In the genomic region with DNA sequence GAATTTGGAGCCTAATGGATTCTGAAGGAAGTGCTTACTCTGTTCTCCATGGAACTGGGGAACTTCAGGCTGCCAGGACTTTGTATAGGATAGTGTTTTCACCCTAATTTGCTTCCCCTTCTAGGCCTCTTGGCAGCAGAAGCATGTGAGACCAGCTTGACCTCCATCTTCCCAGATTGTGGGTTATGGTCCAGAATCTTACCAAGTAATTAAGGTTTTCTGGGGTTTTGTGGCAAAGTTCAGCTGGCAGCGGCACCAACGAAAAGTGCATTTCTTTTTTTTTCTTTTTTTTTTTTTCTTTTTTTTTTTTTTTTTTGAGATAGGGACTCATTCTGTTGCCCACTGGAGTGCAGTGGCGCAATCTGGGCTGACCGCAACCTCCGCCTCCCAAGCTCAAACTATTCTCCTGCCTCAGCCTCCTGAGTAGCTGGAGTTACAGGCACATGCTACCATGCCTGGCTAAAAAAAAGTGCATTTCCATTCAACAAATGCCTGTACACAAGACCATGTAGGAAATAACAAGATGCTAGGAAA, we compare ENCODE assay signal across 29 cellular contexts. TPM values are rescaled to one million over a fixed set of nuclear protein-coding genes. Genes with fewer than 3 reads are reported as not detected.
"Had no signal": no experiment of that assay in that cellular context is flagged by ENCODE, and none has a peak within 500 bp of the region (broad histone marks: within the 10 kb centered on the region; RNA-seq: fewer than 3 reads in every experiment).

No MANE protein-coding gene starts in this region.

- DNase-seq: activated CD4-positive, alpha-beta memory T cell treated with anti-CD3 and anti-CD28 coated beads for 36 hours; activated CD4-positive, alpha-beta T cell treated with anti-CD3 and anti-CD28 coated beads for 36 hours; activated CD4-positive, alpha-beta T cell treated with anti-CD3 and anti-CD28 coated beads, Interleukin-2, amount 10 ng/mL, durations not matched to agents 24 days and 14 days; activated CD4-positive, CD25-positive, alpha-beta regulatory T cell; activated CD4-positive, CD25-positive, alpha-beta regulatory T cell treated with anti-CD3 and anti-CD28 coated beads, Interleukin-2, amount 50 U/mL, for 72 hours; activated CD8-positive, alpha-beta memory T cell treated with anti-CD3 and anti-CD28 coated beads, Interleukin-2, amount 10 ng/mL, durations not matched to agents 7 days and 5 days; activated CD8-positive, alpha-beta memory T cell treated with anti-CD3 and anti-CD28 coated beads, Interleukin-2, amount 50 U/mL, for 4 hours; activated CD8-positive, alpha-beta T cell treated with anti-CD3 and anti-CD28 coated beads, Interleukin-2, amount 10 ng/mL, durations not matched to agents 7 days and 5 days; activated gamma-delta T cell; activated naive CD4-positive, alpha-beta T cell; activated naive CD4-positive, alpha-beta T cell treated with anti-CD3 and anti-CD28 coated beads, Interleukin-2, amount 10 ng/mL, durations not matched to agents 7 days and 5 days; activated naive CD8-positive, alpha-beta T cell treated with anti-CD3 and anti-CD28 coated beads, Interleukin-2, amount 10 ng/mL, durations not matched to agents 7 days and 5 days; activated T-cell treated with anti-CD3 and anti-CD28 coated beads, Interleukin-2, amount 50 U/mL, for 1 hour; activated T-cell treated with anti-CD3 and anti-CD28 coated beads, Interleukin-2, amount 50 U/mL, for 48 hours; brain microvascular endothelial cell; dorsolateral prefrontal cortex; effector memory CD4-positive, alpha-beta T cell; endodermal cell; head of caudate nucleus; T-helper 2 cell had no signal

- FAIRE-seq: bronchial epithelial cell, frontal cortex had no signal

- ATAC-seq: activated CD4-positive, alpha-beta T cell treated with anti-CD3 and anti-CD28 coated beads for 36 hours; activated CD8-positive, alpha-beta memory T cell treated with anti-CD3 and anti-CD28 coated beads, Interleukin-2, amount 10 ng/mL, durations not matched to agents 7 days and 5 days; activated CD8-positive, alpha-beta T cell treated with anti-CD3 and anti-CD28 coated beads, Interleukin-2, amount 10 ng/mL, durations not matched to agents 7 days and 5 days; activated naive CD4-positive, alpha-beta T cell treated with anti-CD3 and anti-CD28 coated beads, Interleukin-2, amount 50 U/mL, for 72 hours; esophagus mucosa had no signal

- H3K4me3 ChIP-seq: ascending aorta, coronary artery, dorsolateral prefrontal cortex had no signal

- H3K27ac ChIP-seq: ascending aorta, brain microvascular endothelial cell, coronary artery had no signal

- H3K9me3 ChIP-seq: ascending aorta had no signal

- H3K27me3 ChIP-seq: ascending aorta, brain microvascular endothelial cell, dorsolateral prefrontal cortex had no signal

- H3K4me1 Mint-ChIP-seq: endodermal cell had no signal

- H3K9me3 Mint-ChIP-seq: activated CD4-positive, alpha-beta memory T cell treated with anti-CD3 and anti-CD28 coated beads for 36 hours; activated CD4-positive, alpha-beta T cell treated with anti-CD3 and anti-CD28 coated beads, Interleukin-2, amount 10 ng/mL, durations not matched to agents 24 days and 14 days; activated naive CD4-positive, alpha-beta T cell treated with anti-CD3 and anti-CD28 coated beads, Interleukin-2, amount 10 ng/mL, durations not matched to agents 7 days and 5 days; activated naive CD4-positive, alpha-beta T cell treated with anti-CD3 and anti-CD28 coated beads, Interleukin-2, amount 50 U/mL, for 72 hours; activated naive CD8-positive, alpha-beta T cell treated with anti-CD3 and anti-CD28 coated beads, Interleukin-2, amount 10 ng/mL, durations not matched to agents 7 days and 5 days; central memory CD8-positive, alpha-beta T cell; dendritic cell treated with granulocyte-macrophage colony-stimulating factor and Interleukin-4, amounts not matched to agents 40 ng/mL and 50 ng/mL, for 4 days; endodermal cell had no signal

- H3K27ac Mint-ChIP-seq: activated CD4-positive, alpha-beta memory T cell treated with anti-CD3 and anti-CD28 coated beads for 36 hours; activated CD4-positive, alpha-beta T cell treated with anti-CD3 and anti-CD28 coated beads for 36 hours; activated CD4-positive, alpha-beta T cell treated with anti-CD3 and anti-CD28 coated beads, Interleukin-2, amount 10 ng/mL, durations not matched to agents 24 days and 14 days; activated CD8-positive, alpha-beta memory T cell treated with anti-CD3 and anti-CD28 coated beads, Interleukin-2, amount 10 ng/mL, durations not matched to agents 7 days and 5 days; activated CD8-positive, alpha-beta T cell treated with anti-CD3 and anti-CD28 coated beads, Interleukin-2, amount 10 ng/mL, durations not matched to agents 7 days and 5 days; activated naive CD4-positive, alpha-beta T cell treated with anti-CD3 and anti-CD28 coated beads, Interleukin-2, amount 10 ng/mL, durations not matched to agents 7 days and 5 days; activated naive CD4-positive, alpha-beta T cell treated with anti-CD3 and anti-CD28 coated beads, Interleukin-2, amount 50 U/mL, for 72 hours; activated naive CD8-positive, alpha-beta T cell treated with anti-CD3 and anti-CD28 coated beads, Interleukin-2, amount 10 ng/mL, durations not matched to agents 7 days and 5 days; dendritic cell treated with granulocyte-macrophage colony-stimulating factor and Interleukin-4, amounts not matched to agents 40 ng/mL and 50 ng/mL, for 4 days; endodermal cell had no signal

- H3K4me3 Mint-ChIP-seq: activated CD4-positive, alpha-beta memory T cell treated with anti-CD3 and anti-CD28 coated beads for 36 hours; activated CD4-positive, alpha-beta T cell treated with anti-CD3 and anti-CD28 coated beads for 36 hours; activated CD4-positive, alpha-beta T cell treated with anti-CD3 and anti-CD28 coated beads, Interleukin-2, amount 10 ng/mL, durations not matched to agents 24 days and 14 days; activated CD8-positive, alpha-beta memory T cell treated with anti-CD3 and anti-CD28 coated beads, Interleukin-2, amount 10 ng/mL, durations not matched to agents 7 days and 5 days; activated CD8-positive, alpha-beta T cell treated with anti-CD3 and anti-CD28 coated beads, Interleukin-2, amount 10 ng/mL, durations not matched to agents 7 days and 5 days; activated naive CD4-positive, alpha-beta T cell treated with anti-CD3 and anti-CD28 coated beads, Interleukin-2, amount 10 ng/mL, durations not matched to agents 7 days and 5 days; activated naive CD8-positive, alpha-beta T cell treated with anti-CD3 and anti-CD28 coated beads, Interleukin-2, amount 10 ng/mL, durations not matched to agents 7 days and 5 days; central memory CD8-positive, alpha-beta T cell; dendritic cell treated with granulocyte-macrophage colony-stimulating factor and Interleukin-4, amounts not matched to agents 40 ng/mL and 50 ng/mL, for 4 days; endodermal cell had no signal

- H3K36me3 Mint-ChIP-seq: activated naive CD4-positive, alpha-beta T cell treated with anti-CD3 and anti-CD28 coated beads, Interleukin-2, amount 50 U/mL, for 72 hours had no signal

RNA-seq across cellular contexts. Expression of a gene that starts 3.4 kb away (rescaled TPM):
- total RNA-seq: activated CD4-positive, alpha-beta memory T cell treated with anti-CD3 and anti-CD28 coated beads for 36 hours; activated CD4-positive, alpha-beta T cell treated with anti-CD3 and anti-CD28 coated beads, Interleukin-2, amount 10 ng/mL, durations not matched to agents 24 days and 14 days; activated CD8-positive, alpha-beta memory T cell treated with anti-CD3 and anti-CD28 coated beads, Interleukin-2, amount 10 ng/mL, durations not matched to agents 7 days and 5 days; ascending aorta; bronchial epithelial cell; epithelial cell of proximal tubule; esophagus mucosa had no signal
